ENCODE assay signal across 28 cellular contexts in the genomic region with DNA sequence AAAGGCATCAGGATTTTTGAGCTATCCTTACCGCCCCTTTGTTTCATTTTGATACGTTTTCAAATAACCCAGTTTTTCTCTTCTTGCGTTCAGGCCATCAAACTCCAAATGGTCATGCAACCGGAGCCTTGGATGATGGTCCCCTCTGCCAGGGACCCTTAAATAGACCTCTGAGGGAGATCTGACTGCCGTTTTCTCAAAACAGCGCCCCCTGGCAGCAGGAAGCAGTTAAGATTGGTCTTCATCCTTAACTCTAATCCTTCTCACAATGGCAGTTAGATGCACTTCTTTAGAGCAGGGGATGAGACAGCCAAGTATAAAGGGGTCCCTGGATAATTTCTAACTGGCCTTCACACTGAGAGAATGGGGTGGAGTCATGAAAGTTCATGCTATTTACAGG.
DNase-seq lines count a peak whose midpoint lies in the region; ATAC-seq and TF ChIP-seq lines count a peak whose summit lies in the region.
"Had no signal": no experiment of that assay in that cellular context is flagged by ENCODE, and none has a peak within 500 bp of the region (broad histone marks: within the 10 kb centered on the region; RNA-seq: fewer than 3 reads in every experiment).

No MANE protein-coding gene starts in this region.

- no peaks in the 10 kb centered on the region for H3K27me3 ChIP-seq in H7 (ENCODE audit: control insufficient read depth, insufficient read depth, low read length)
- H3K27me3 ChIP-seq: gastroesophageal sphincter, uterus had no signal

- H3K27ac ChIP-seq in C4-2B, result no peak overlapping the region
- H3K27ac ChIP-seq: gastroesophageal sphincter, thoracic aorta, uterus, VCaP had no signal

- no peaks in the 10 kb centered on the region for H3K36me3 Mint-ChIP-seq in immature natural killer cell
- H3K36me3 Mint-ChIP-seq: naive B cell had no signal

- TF ChIP-seq CTCF in C4-2B (conservative IDR thresholded peaks at IDR 0.05) (peak; percentile 31), fibroblast of the aortic adventitia (IDR thresholded peaks at IDR 0.05; ENCODE audit: insufficient read depth, low read length) (peak; percentile 11)

- H3K36me3 ChIP-seq in H7 (replicated peaks; ENCODE audit: control insufficient read depth, insufficient read depth, low read length), result no peaks in the 10 kb centered on the region
- H3K36me3 ChIP-seq: gastroesophageal sphincter, HAP-1, thoracic aorta, uterus had no signal

- no peak for ATAC-seq in Right ventricle myocardium superior (ENCODE audit: poor library complexity)
- ATAC-seq: gastroesophageal sphincter; left lobe of liver; stimulated activated naive CD8-positive, alpha-beta T cell treated with anti-CD3 and anti-CD28 coated beads, Interleukin-15, Interleukin-2, amounts not matched to agents 100 U/mL and 50 U/mL, for 24 hours had no signal

- peak; percentile 4 for DNase-seq in H7
- DNase-seq in OCI-M1 (lab: John Stamatoyannopoulos, UW), result peak; percentile 1
- no peak for DNase-seq in fibroblast of the aortic adventitia (ENCODE audit: low read depth)
- no peak for DNase-seq in immature natural killer cell
- no peak for DNase-seq in Right ventricle myocardium superior
- no peak for DNase-seq in activated naive CD4-positive, alpha-beta T cell (lab: John Stamatoyannopoulos, UW)
- DNase-seq in H4 (ENCODE audit: low spot score), result no peak
- DNase-seq: activated CD4-positive, alpha-beta T cell treated with anti-CD3 and anti-CD28 coated beads for 48 hours; activated effector memory CD4-positive, alpha-beta T cell treated with anti-CD3 and anti-CD28 coated beads, Interleukin-2, amount 50 U/mL, for 16 hours; activated T-cell treated with anti-CD3 and anti-CD28 coated beads, Interleukin-2, amount 50 U/mL, for 1 hour; C1 segment of cervical spinal cord; dermis blood vessel endothelial cell; EL; hippocampal formation; naive B cell; NCI-H1436; NCI-H2171 treated with DMSO at 0.1 percent for 48 hours; NCI-H510A treated with DMSO at 0.1 percent for 48 hours; occipital lobe; stimulated activated naive CD8-positive, alpha-beta T cell treated with anti-CD3 and anti-CD28 coated beads, Interleukin-15, Interleukin-2, amounts not matched to agents 100 U/mL and 50 U/mL, for 24 hours; uterus had no signal

- H3K4me3 ChIP-seq in H7 (ENCODE audit: insufficient read depth, low read depth, low read length), result no peak overlapping the region
- no peak overlapping the region for H3K4me3 ChIP-seq in fibroblast of the aortic adventitia (ENCODE audit: low read depth, low read length)
- H3K4me3 ChIP-seq: gastroesophageal sphincter, HAP-1, thoracic aorta, uterus had no signal

- H3K9me3 Mint-ChIP-seq in immature natural killer cell, result peaks cover 2 to 11% (median 5%) of the 10 kb centered on the region in 6 donors

- intact Hi-C loops in Right ventricle myocardium superior (cut with DNase I), result no loop called here

- H3K27ac Mint-ChIP-seq in immature natural killer cell, result no peak overlapping the region
- H3K27ac Mint-ChIP-seq: naive B cell; T-helper 2 cell treated with Interferon-gamma antibody and Interleukin-4, amounts not matched to agents 5 μg/mL and 100 μg/mL, for 36 hours had no signal

- peaks cover 0 to 4% (median 0%) of the 10 kb centered on the region in 3 donors for H3K27me3 Mint-ChIP-seq in immature natural killer cell (ENCODE audit: low read depth in 3 of 3)
- H3K27me3 Mint-ChIP-seq: naive B cell had no signal

- H3K4me3 Mint-ChIP-seq in immature natural killer cell, result no peak overlapping the region
- H3K4me3 Mint-ChIP-seq: naive B cell; T-helper 2 cell treated with Interferon-gamma antibody and Interleukin-4, amounts not matched to agents 5 μg/mL and 100 μg/mL, for 36 hours had no signal

- H3K4me1 Mint-ChIP-seq in immature natural killer cell, result no peaks in the 10 kb centered on the region
- H3K4me1 Mint-ChIP-seq: naive B cell had no signal

Comparison
In these comparisons a context has a peak if more than half of its experiments do, and no peak if none do; other contexts are left out.
1. DNase-seq: peak in H7 (single experiment) and OCI-M1 (single experiment); none in fibroblast of the aortic adventitia (single experiment), immature natural killer cell (0 of 3), Right ventricle myocardium superior (single experiment), activated naive CD4-positive, alpha-beta T cell (0 of 4) and H4 (single experiment).